1 cellular context compared by ENCODE assay signal in the genomic region with DNA sequence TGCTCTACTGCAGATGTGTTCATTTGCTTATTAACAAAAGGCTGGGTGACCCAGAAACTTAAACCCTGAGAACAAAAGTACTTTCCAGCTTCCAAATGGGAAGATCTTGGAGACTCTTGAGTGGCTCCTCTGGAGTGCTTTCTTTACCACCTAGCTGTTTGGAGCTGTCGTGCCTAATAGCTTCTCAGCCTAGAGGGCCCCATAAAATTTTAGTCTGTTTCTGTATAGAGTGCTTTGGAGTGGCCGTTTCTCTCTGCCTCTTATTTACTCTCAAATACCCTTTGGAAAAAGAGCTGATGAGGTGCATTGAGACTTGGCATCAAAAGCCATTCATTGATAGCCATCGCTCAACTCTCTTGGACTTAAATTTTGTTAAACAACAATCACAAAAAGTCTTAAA.
TF ChIP-seq lines count a peak whose summit lies in the region.

No MANE protein-coding gene starts in this region.

TF ChIP-seq in HEK293, 187 proteins besides CTCF, POLR2A, EP300 and RAD21 (continued from another document):
- TF ChIP-seq, protein P1, sequence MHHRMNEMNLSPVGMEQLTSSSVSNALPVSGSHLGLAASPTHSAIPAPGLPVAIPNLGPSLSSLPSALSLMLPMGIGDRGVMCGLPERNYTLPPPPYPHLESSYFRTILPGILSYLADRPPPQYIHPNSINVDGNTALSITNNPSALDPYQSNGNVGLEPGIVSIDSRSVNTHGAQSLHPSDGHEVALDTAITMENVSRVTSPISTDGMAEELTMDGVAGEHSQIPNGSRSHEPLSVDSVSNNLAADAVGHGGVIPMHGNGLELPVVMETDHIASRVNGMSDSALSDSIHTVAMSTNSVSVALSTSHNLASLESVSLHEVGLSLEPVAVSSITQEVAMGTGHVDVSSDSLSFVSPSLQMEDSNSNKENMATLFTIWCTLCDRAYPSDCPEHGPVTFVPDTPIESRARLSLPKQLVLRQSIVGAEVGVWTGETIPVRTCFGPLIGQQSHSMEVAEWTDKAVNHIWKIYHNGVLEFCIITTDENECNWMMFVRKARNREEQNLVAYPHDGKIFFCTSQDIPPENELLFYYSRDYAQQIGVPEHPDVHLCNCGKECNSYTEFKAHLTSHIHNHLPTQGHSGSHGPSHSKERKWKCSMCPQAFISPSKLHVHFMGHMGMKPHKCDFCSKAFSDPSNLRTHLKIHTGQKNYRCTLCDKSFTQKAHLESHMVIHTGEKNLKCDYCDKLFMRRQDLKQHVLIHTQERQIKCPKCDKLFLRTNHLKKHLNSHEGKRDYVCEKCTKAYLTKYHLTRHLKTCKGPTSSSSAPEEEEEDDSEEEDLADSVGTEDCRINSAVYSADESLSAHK (tag by site-specific recombination; IDR thresholded peaks at IDR 0.05), result peak; percentile 95
- TF ChIP-seq, protein P2, sequence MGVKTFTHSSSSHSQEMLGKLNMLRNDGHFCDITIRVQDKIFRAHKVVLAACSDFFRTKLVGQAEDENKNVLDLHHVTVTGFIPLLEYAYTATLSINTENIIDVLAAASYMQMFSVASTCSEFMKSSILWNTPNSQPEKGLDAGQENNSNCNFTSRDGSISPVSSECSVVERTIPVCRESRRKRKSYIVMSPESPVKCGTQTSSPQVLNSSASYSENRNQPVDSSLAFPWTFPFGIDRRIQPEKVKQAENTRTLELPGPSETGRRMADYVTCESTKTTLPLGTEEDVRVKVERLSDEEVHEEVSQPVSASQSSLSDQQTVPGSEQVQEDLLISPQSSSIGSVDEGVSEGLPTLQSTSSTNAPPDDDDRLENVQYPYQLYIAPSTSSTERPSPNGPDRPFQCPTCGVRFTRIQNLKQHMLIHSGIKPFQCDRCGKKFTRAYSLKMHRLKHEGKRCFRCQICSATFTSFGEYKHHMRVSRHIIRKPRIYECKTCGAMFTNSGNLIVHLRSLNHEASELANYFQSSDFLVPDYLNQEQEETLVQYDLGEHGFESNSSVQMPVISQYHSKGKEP (tag by site-specific recombination; IDR thresholded peaks at IDR 0.05), result 0 out of 2 replicates have a peak, but pooled peaks have one; percentile 22
- no peak for TF ChIP-seq ZNF341 (tag by site-specific recombination; IDR thresholded peaks at IDR 0.05; ENCODE audit: low read depth)
- TF ChIP-seq FEZF1 (tag by site-specific recombination; IDR thresholded peaks at IDR 0.05), result no peak
- TF ChIP-seq, protein P3, sequence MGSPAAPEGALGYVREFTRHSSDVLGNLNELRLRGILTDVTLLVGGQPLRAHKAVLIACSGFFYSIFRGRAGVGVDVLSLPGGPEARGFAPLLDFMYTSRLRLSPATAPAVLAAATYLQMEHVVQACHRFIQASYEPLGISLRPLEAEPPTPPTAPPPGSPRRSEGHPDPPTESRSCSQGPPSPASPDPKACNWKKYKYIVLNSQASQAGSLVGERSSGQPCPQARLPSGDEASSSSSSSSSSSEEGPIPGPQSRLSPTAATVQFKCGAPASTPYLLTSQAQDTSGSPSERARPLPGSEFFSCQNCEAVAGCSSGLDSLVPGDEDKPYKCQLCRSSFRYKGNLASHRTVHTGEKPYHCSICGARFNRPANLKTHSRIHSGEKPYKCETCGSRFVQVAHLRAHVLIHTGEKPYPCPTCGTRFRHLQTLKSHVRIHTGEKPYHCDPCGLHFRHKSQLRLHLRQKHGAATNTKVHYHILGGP (tag by site-specific recombination; IDR thresholded peaks at IDR 0.05), result no peak
- no peak for TF ChIP-seq ZNF677 (tag by site-specific recombination; IDR thresholded peaks at IDR 0.05)
- TF ChIP-seq ZNF138 (tag by site-specific recombination; IDR thresholded peaks at IDR 0.05; ENCODE audit: borderline replicate concordance), result no peak
- TF ChIP-seq ZNF701 (tag by site-specific recombination; IDR thresholded peaks at IDR 0.05), result no peak
- TF ChIP-seq, protein P4, sequence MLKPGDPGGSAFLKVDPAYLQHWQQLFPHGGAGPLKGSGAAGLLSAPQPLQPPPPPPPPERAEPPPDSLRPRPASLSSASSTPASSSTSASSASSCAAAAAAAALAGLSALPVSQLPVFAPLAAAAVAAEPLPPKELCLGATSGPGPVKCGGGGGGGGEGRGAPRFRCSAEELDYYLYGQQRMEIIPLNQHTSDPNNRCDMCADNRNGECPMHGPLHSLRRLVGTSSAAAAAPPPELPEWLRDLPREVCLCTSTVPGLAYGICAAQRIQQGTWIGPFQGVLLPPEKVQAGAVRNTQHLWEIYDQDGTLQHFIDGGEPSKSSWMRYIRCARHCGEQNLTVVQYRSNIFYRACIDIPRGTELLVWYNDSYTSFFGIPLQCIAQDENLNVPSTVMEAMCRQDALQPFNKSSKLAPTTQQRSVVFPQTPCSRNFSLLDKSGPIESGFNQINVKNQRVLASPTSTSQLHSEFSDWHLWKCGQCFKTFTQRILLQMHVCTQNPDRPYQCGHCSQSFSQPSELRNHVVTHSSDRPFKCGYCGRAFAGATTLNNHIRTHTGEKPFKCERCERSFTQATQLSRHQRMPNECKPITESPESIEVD (tag by site-specific recombination; IDR thresholded peaks at IDR 0.05), result 0 out of 2 replicates have a peak, but pooled peaks have one; percentile 13
- TF ChIP-seq ZIC2 (tag by site-specific recombination; IDR thresholded peaks at IDR 0.05), result no peak
- no peak for TF ChIP-seq ZNF157 (tag by site-specific recombination; IDR thresholded peaks at IDR 0.05)
